ENCODE assay signal across 8 cellular contexts in genomic region chr12:49568442-49568776, GRCh38. TPM values are rescaled to one million over a fixed set of nuclear protein-coding genes. Genes with fewer than 3 reads are reported as not detected.
DNase-seq lines count a peak whose midpoint lies in the region; ATAC-seq and TF ChIP-seq lines count a peak whose summit lies in the region.

No MANE protein-coding gene starts in this region.

- H3K4me1 ChIP-seq in BLaER1 treated with 17β-estradiol and CSF1 and Interleukin-3, amounts not matched to agents 10 nM and 100 nM, result peaks cover 56 to 69% (median 65%) of the 10 kb centered on the region in 10 experiments
- H3K4me1 ChIP-seq in endodermal cell (ENCODE audit: control insufficient read depth, insufficient read depth, low read length) (peaks cover 4% of the 10 kb centered on the region), osteoblast (ENCODE audit: insufficient read depth, low read length) (peaks cover 14% of the 10 kb centered on the region)

- WGBS in endodermal cell (ENCODE audit: insufficient coverage in 1 of 2, insufficient read length in 1 of 2), 2 experiments, result 0 to 2% methylated on average over 12 to 13 of the region's 13 CpGs

- H3K9me3 Mint-ChIP-seq in endodermal cell, result peaks cover 14% of the 10 kb centered on the region

- peak overlapping the region; percentile 67 to 100 (median 96) for H3K4me2 ChIP-seq in BLaER1 treated with 17β-estradiol and CSF1 and Interleukin-3, amounts not matched to agents 10 nM and 100 nM
- peak overlapping the region; percentile 81 for H3K4me2 ChIP-seq in osteoblast (ENCODE audit: insufficient read depth, low read length)

- peaks cover 41% of the 10 kb centered on the region for H3K36me3 Mint-ChIP-seq in endodermal cell (ENCODE audit: low read depth)

- H3K4me3 ChIP-seq in BLaER1 treated with 17β-estradiol and CSF1 and Interleukin-3, amounts not matched to agents 10 nM and 100 nM, result peak overlapping the region; percentile 76 to 92 (median 84)
- peak overlapping the region; percentile 87 for H3K4me3 ChIP-seq in NB4 (ENCODE audit: low read depth, low read length)
- H3K4me3 ChIP-seq in endodermal cell (ENCODE audit: low read length), result peak overlapping the region; percentile 93
- H3K4me3 ChIP-seq in osteoblast (ENCODE audit: insufficient read depth, low read length), result peak overlapping the region; percentile 87

- peak; percentile 8 for ATAC-seq in GM21526 (IDR thresholded peaks at IDR 0.05; ENCODE audit: low FRiP score, unreplicated experiment)

- DNase-seq in NB4 (ENCODE audit: low read depth) (no peak), endodermal cell (no peak), osteoblast (ENCODE audit: insufficient read length, low spot score, missing footprints) (peak; percentile 90), OCI-M2 (lab: John Stamatoyannopoulos, UW; ENCODE audit: unreplicated experiment) (no peak), RPMI8226 (no peak), NCI-H2081 treated with DMSO at 0.1 percent for 48 hours (lab: John Stamatoyannopoulos, UW) (no peak)

- TF ChIP-seq CTCF in NB4 (IDR thresholded peaks at IDR 0.05; ENCODE audit: low read depth, low read length) (no peak), endodermal cell (conservative IDR thresholded peaks at IDR 0.05) (no peak), osteoblast (IDR thresholded peaks at IDR 0.05; ENCODE audit: extremely low read depth, low read depth, low read length) (no peak)

- H3K27me3 Mint-ChIP-seq in endodermal cell (ENCODE audit: insufficient read depth), result no peaks in the 10 kb centered on the region

- peak overlapping the region; percentile 90 for H3K4me3 Mint-ChIP-seq in endodermal cell

- H3K9me3 ChIP-seq in BLaER1 treated with 17β-estradiol and CSF1 and Interleukin-3, amounts not matched to agents 10 nM and 100 nM (replicated peaks in 1 of 11), result no peaks in the 10 kb centered on the region
- peaks cover 25% of the 10 kb centered on the region for H3K9me3 ChIP-seq in endodermal cell (ENCODE audit: control insufficient read depth, low read length)
- H3K9me3 ChIP-seq in osteoblast (ENCODE audit: low read depth, low read length), result no peaks in the 10 kb centered on the region

- peak overlapping the region in 10 of 11 experiments; percentile 86 to 97 (median 94); a peak in 20 of 22 replicates for H3K27ac ChIP-seq in BLaER1 treated with 17β-estradiol and CSF1 and Interleukin-3, amounts not matched to agents 10 nM and 100 nM
- H3K27ac ChIP-seq in endodermal cell (ENCODE audit: low read depth, low read length) (no peak overlapping the region), osteoblast (ENCODE audit: low read depth, low read length) (peak overlapping the region; percentile 92)

- peaks cover 12% of the 10 kb centered on the region for H3K4me1 Mint-ChIP-seq in endodermal cell

- no peaks in the 10 kb centered on the region for H3K27me3 ChIP-seq in BLaER1 treated with 17β-estradiol and CSF1 and Interleukin-3, amounts not matched to agents 10 nM and 100 nM
- no peaks in the 10 kb centered on the region for H3K27me3 ChIP-seq in endodermal cell (ENCODE audit: control insufficient read depth, insufficient read depth, low read length, poor library complexity, severe bottlenecking)
- no peaks in the 10 kb centered on the region for H3K27me3 ChIP-seq in osteoblast (ENCODE audit: insufficient read depth, low read length)

- H4K20me1 ChIP-seq in BLaER1 treated with 17β-estradiol and CSF1 and Interleukin-3, amounts not matched to agents 10 nM and 100 nM, result peaks cover 0 to 49% (median 17%) of the 10 kb centered on the region in 11 experiments; a peak in 13 of 22 replicates
- no peaks in the 10 kb centered on the region for H4K20me1 ChIP-seq in osteoblast (ENCODE audit: insufficient read depth, low read length)

- H3K36me3 ChIP-seq in BLaER1 treated with 17β-estradiol and CSF1 and Interleukin-3, amounts not matched to agents 10 nM and 100 nM, result peaks cover 15 to 51% (median 34%) of the 10 kb centered on the region in 11 experiments
- H3K36me3 ChIP-seq in endodermal cell (ENCODE audit: control insufficient read depth, insufficient read depth, low read length), result peaks cover 38% of the 10 kb centered on the region
- H3K36me3 ChIP-seq in osteoblast (ENCODE audit: insufficient read depth, low read length), result peaks cover 15% of the 10 kb centered on the region

- H3K79me2 ChIP-seq in osteoblast (ENCODE audit: insufficient read depth, low read length), result peaks cover 56% of the 10 kb centered on the region

- peak overlapping the region; percentile 99 for H3K27ac Mint-ChIP-seq in endodermal cell

- TF ChIP-seq POLR2A in NB4 (IDR thresholded peaks at IDR 0.05; ENCODE audit: extremely low read depth, insufficient read length), result no peak

- H2AFZ ChIP-seq in osteoblast (ENCODE audit: low read length), result peak overlapping the region; percentile 92

- H3K9ac ChIP-seq in BLaER1 treated with 17β-estradiol and CSF1 and Interleukin-3, amounts not matched to agents 10 nM and 100 nM, result peak overlapping the region; percentile 85 to 96 (median 93)
- peak overlapping the region; percentile 84 for H3K9ac ChIP-seq in endodermal cell (ENCODE audit: extremely low read depth, low read length, poor library complexity, severe bottlenecking)

RNA-seq across cellular contexts. Expression of gene MCRS1, which starts 0.5 kb away (rescaled TPM):
- total RNA-seq in endodermal cell (10 to 100 TPM; 97.5 to 98.9 TPM), osteoblast (51.0 and 56.5 TPM in 2 replicates)
- polyA plus RNA-seq in endodermal cell (2013, experiment 1 of 2), result 65.0 TPM
- 59.2 TPM for polyA plus RNA-seq in endodermal cell (2013, experiment 2 of 2)

RNA-seq across cellular contexts. Expression of gene KCNH3, which starts 29.6 kb away (rescaled TPM):
- 1 to 10 TPM in 1 of 2 donors, under 1 TPM in 1; 1.00 to 1.5 TPM for total RNA-seq in endodermal cell
- polyA plus RNA-seq in endodermal cell (2013, experiment 1 of 2), result 0.50 TPM
- polyA plus RNA-seq in endodermal cell (2013, experiment 2 of 2), result 0.25 TPM
- total RNA-seq in osteoblast, result not detected in 2 replicates

RNA-seq across cellular contexts. Expression of gene FAM186B, which starts 37.0 kb away (rescaled TPM):
- total RNA-seq in endodermal cell, result under 1 TPM; 0.22 to 0.26 TPM
- 0.18 TPM for polyA plus RNA-seq in endodermal cell (2013, experiment 1 of 2)
- 0.08 TPM for polyA plus RNA-seq in endodermal cell (2013, experiment 2 of 2)
- 0.59 and 0.72 TPM in 2 replicates for total RNA-seq in osteoblast

RNA-seq across cellular contexts. Expression of gene PRPF40B, which starts 55.0 kb away (rescaled TPM):
- total RNA-seq in endodermal cell, result 10 to 100 TPM; 33.8 to 45.6 TPM
- 29.5 TPM for polyA plus RNA-seq in endodermal cell (2013, experiment 1 of 2)
- 25.0 TPM for polyA plus RNA-seq in endodermal cell (2013, experiment 2 of 2)
- 11.6 and 12.4 TPM in 2 replicates for total RNA-seq in osteoblast
